2 cellular contexts compared by ENCODE assay signal in genomic region chr12:48968004-48968403, GRCh38.
TF ChIP-seq lines count a peak whose summit lies in the region.

No MANE protein-coding gene starts in this region.

TF ChIP-seq in GM23338, 12 proteins besides CTCF, POLR2A, EP300 and RAD21:
- TF ChIP-seq EZH2 (IDR thresholded peaks at IDR 0.05; ENCODE audit: low read depth, unreplicated experiment) = peak; percentile 6
- no peak for TF ChIP-seq CREB1 (CRISPR knock-in tag; IDR thresholded peaks at IDR 0.05; ENCODE audit: low read depth)
TF ChIP-seq in GM23338: peak in this region for 1.

TF ChIP-seq in H1, 55 proteins besides CTCF, POLR2A, EP300 and RAD21:
- TF ChIP-seq HDAC2 (IDR thresholded peaks at IDR 0.05; ENCODE audit: borderline replicate concordance in 1 of 2, low read depth in 2 of 2, low read length in 2 of 2) (no peak), SUZ12 (IDR thresholded peaks at IDR 0.05; ENCODE audit: low read length) (0 out of 2 replicates have a peak, but pooled peaks have one; percentile 22)
